Comparison of ENCODE assay signal across 1 cellular context in genomic region chr20:13741879-13742278, GRCh38.
TF ChIP-seq lines count a peak whose summit lies in the region.

No MANE protein-coding gene starts in this region.

TF ChIP-seq in HCT116, 20 proteins besides CTCF, POLR2A, EP300 and RAD21 (continued from another document):
- TF ChIP-seq REST (IDR thresholded peaks at IDR 0.05; ENCODE audit: low read depth): no peak
- no peak for TF ChIP-seq ATF3 (IDR thresholded peaks at IDR 0.05)
